Comparison of ENCODE assay signal across 2 cellular contexts in the genomic region with DNA sequence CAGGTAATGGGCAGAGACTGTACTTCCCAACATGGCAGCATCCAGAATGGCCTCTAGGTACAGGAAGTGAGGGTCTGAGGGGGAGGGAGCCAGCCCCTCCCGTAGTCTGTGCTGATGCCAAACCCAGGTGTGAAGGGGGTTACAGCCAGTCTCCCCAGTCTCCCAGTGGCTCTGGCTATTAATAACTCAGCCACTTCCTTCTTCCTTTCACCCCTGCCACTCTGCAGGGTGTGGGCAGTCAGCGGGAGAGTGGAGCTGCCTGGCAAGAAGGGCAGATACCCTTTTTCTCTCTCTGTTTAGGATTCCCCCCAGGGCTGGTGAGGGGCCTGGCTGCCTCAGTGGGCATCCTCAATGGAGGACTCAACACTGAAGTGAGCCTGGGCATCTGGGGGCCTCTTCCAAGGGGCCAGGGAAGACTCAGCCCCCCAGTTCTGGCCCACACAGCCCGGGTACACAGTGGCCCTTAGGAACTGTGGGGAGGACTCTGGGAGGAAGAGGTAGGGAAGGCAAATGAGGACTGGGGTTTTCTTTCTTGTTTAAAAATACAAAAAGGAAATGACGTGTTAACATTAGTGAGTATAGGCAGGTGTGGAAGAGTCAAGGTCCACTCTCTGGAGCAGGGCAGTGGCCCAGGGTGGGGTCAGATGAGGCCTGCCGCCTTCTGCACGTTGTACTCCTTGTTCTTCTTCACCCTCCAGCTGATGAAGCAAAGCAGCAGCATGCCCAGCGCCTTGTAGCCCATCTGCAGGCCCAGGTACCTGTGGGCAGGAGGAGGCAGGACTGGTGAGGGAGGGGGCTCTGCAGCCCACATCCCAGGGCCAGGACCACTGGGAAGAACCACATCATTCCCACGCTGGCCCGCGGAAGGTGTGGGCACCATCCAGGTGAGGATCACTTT.
TF ChIP-seq lines count a peak whose summit lies in the region.

No MANE protein-coding gene starts in this region.

TF ChIP-seq in IMR-90, 13 proteins besides CTCF, POLR2A, EP300 and RAD21:
- TF ChIP-seq FOS (IDR thresholded peaks at IDR 0.05; ENCODE audit: low read depth, low read length) (no peak), SMC3 (IDR thresholded peaks at IDR 0.05; ENCODE audit: low read depth, low read length) (no peak), MXI1 (IDR thresholded peaks at IDR 0.05; ENCODE audit: borderline replicate concordance, low read depth, low read length) (no peak), CHD1 (IDR thresholded peaks at IDR 0.05; ENCODE audit: low read depth, low read length) (no peak), ELK1 (IDR thresholded peaks at IDR 0.05; ENCODE audit: borderline replicate concordance, low read depth, low read length) (no peak), MAFK (IDR thresholded peaks at IDR 0.05; ENCODE audit: low read depth, low read length) (no peak), CEBPB (IDR thresholded peaks at IDR 0.05; ENCODE audit: low read depth, low read length) (no peak), RCOR1 (IDR thresholded peaks at IDR 0.05; ENCODE audit: insufficient replicate concordance, low read length) (no peak), NFE2L2 (IDR thresholded peaks at IDR 0.05; ENCODE audit: low read depth, low read length) (no peak), BHLHE40 (IDR thresholded peaks at IDR 0.05; ENCODE audit: low read depth, low read length) (no peak), MAZ (IDR thresholded peaks at IDR 0.05; ENCODE audit: borderline replicate concordance, low read depth, low read length) (no peak), RFX5 (IDR thresholded peaks at IDR 0.05; ENCODE audit: low read depth, low read length) (no peak)
- TF ChIP-seq, protein P1, sequence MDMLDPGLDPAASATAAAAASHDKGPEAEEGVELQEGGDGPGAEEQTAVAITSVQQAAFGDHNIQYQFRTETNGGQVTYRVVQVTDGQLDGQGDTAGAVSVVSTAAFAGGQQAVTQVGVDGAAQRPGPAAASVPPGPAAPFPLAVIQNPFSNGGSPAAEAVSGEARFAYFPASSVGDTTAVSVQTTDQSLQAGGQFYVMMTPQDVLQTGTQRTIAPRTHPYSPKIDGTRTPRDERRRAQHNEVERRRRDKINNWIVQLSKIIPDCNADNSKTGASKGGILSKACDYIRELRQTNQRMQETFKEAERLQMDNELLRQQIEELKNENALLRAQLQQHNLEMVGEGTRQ (IDR thresholded peaks at IDR 0.05; ENCODE audit: low read depth, low read length) = no peak

TF ChIP-seq in GM23338, 12 proteins besides CTCF, POLR2A, EP300 and RAD21:
- TF ChIP-seq CREB1 (CRISPR knock-in tag; IDR thresholded peaks at IDR 0.05; ENCODE audit: low read depth) (no peak), ZNF331 (CRISPR knock-in tag; IDR thresholded peaks at IDR 0.05; ENCODE audit: low read depth) (no peak), POLR2AphosphoS5 (IDR thresholded peaks at IDR 0.05; ENCODE audit: low read depth) (no peak), JUNB (IDR thresholded peaks at IDR 0.05; ENCODE audit: unreplicated experiment) (no peak), STAT1 (IDR thresholded peaks at IDR 0.05; ENCODE audit: unreplicated experiment) (no peak), ZNF114 (CRISPR knock-in tag; IDR thresholded peaks at IDR 0.05) (no peak), EZH2phosphoT487 (IDR thresholded peaks at IDR 0.05; ENCODE audit: unreplicated experiment) (no peak), NANOG (IDR thresholded peaks at IDR 0.05; ENCODE audit: borderline replicate concordance) (no peak), EZH2 (IDR thresholded peaks at IDR 0.05; ENCODE audit: low read depth, unreplicated experiment) (no peak)
- TF ChIP-seq, protein P2, sequence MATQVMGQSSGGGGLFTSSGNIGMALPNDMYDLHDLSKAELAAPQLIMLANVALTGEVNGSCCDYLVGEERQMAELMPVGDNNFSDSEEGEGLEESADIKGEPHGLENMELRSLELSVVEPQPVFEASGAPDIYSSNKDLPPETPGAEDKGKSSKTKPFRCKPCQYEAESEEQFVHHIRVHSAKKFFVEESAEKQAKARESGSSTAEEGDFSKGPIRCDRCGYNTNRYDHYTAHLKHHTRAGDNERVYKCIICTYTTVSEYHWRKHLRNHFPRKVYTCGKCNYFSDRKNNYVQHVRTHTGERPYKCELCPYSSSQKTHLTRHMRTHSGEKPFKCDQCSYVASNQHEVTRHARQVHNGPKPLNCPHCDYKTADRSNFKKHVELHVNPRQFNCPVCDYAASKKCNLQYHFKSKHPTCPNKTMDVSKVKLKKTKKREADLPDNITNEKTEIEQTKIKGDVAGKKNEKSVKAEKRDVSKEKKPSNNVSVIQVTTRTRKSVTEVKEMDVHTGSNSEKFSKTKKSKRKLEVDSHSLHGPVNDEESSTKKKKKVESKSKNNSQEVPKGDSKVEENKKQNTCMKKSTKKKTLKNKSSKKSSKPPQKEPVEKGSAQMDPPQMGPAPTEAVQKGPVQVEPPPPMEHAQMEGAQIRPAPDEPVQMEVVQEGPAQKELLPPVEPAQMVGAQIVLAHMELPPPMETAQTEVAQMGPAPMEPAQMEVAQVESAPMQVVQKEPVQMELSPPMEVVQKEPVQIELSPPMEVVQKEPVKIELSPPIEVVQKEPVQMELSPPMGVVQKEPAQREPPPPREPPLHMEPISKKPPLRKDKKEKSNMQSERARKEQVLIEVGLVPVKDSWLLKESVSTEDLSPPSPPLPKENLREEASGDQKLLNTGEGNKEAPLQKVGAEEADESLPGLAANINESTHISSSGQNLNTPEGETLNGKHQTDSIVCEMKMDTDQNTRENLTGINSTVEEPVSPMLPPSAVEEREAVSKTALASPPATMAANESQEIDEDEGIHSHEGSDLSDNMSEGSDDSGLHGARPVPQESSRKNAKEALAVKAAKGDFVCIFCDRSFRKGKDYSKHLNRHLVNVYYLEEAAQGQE (IDR thresholded peaks at IDR 0.05; ENCODE audit: unreplicated experiment) = no peak
- TF ChIP-seq, protein P3, sequence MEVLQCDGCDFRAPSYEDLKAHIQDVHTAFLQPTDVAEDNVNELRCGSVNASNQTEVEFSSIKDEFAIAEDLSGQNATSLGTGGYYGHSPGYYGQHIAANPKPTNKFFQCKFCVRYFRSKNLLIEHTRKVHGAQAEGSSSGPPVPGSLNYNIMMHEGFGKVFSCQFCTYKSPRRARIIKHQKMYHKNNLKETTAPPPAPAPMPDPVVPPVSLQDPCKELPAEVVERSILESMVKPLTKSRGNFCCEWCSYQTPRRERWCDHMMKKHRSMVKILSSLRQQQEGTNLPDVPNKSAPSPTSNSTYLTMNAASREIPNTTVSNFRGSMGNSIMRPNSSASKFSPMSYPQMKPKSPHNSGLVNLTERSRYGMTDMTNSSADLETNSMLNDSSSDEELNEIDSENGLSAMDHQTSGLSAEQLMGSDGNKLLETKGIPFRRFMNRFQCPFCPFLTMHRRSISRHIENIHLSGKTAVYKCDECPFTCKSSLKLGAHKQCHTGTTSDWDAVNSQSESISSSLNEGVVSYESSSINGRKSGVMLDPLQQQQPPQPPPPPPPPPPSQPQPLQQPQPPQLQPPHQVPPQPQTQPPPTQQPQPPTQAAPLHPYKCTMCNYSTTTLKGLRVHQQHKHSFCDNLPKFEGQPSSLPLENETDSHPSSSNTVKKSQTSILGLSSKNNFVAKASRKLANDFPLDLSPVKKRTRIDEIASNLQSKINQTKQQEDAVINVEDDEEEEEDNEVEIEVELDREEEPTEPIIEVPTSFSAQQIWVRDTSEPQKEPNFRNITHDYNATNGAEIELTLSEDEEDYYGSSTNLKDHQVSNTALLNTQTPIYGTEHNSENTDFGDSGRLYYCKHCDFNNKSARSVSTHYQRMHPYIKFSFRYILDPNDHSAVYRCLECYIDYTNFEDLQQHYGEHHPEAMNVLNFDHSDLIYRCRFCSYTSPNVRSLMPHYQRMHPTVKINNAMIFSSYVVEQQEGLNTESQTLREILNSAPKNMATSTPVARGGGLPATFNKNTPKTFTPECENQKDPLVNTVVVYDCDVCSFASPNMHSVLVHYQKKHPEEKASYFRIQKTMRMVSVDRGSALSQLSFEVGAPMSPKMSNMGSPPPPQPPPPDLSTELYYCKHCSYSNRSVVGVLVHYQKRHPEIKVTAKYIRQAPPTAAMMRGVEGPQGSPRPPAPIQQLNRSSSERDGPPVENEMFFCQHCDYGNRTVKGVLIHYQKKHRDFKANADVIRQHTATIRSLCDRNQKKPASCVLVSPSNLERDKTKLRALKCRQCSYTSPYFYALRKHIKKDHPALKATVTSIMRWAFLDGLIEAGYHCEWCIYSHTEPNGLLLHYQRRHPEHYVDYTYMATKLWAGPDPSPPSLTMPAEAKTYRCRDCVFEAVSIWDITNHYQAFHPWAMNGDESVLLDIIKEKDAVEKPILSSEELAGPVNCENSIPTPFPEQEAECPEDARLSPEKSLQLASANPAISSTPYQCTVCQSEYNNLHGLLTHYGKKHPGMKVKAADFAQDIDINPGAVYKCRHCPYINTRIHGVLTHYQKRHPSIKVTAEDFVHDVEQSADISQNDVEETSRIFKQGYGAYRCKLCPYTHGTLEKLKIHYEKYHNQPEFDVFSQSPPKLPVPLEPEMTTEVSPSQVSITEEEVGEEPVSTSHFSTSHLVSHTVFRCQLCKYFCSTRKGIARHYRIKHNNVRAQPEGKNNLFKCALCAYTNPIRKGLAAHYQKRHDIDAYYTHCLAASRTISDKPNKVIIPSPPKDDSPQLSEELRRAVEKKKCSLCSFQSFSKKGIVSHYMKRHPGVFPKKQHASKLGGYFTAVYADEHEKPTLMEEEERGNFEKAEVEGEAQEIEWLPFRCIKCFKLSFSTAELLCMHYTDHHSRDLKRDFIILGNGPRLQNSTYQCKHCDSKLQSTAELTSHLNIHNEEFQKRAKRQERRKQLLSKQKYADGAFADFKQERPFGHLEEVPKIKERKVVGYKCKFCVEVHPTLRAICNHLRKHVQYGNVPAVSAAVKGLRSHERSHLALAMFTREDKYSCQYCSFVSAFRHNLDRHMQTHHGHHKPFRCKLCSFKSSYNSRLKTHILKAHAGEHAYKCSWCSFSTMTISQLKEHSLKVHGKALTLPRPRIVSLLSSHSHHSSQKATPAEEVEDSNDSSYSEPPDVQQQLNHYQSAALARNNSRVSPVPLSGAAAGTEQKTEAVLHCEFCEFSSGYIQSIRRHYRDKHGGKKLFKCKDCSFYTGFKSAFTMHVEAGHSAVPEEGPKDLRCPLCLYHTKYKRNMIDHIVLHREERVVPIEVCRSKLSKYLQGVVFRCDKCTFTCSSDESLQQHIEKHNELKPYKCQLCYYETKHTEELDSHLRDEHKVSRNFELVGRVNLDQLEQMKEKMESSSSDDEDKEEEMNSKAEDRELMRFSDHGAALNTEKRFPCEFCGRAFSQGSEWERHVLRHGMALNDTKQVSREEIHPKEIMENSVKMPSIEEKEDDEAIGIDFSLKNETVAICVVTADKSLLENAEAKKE (CRISPR knock-in tag; IDR thresholded peaks at IDR 0.05) = no peak
- TF ChIP-seq, protein P4, sequence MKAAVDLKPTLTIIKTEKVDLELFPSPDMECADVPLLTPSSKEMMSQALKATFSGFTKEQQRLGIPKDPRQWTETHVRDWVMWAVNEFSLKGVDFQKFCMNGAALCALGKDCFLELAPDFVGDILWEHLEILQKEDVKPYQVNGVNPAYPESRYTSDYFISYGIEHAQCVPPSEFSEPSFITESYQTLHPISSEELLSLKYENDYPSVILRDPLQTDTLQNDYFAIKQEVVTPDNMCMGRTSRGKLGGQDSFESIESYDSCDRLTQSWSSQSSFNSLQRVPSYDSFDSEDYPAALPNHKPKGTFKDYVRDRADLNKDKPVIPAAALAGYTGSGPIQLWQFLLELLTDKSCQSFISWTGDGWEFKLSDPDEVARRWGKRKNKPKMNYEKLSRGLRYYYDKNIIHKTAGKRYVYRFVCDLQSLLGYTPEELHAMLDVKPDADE (IDR thresholded peaks at IDR 0.05) = no peak
